28 cellular contexts compared by ENCODE assay signal in the genomic region with DNA sequence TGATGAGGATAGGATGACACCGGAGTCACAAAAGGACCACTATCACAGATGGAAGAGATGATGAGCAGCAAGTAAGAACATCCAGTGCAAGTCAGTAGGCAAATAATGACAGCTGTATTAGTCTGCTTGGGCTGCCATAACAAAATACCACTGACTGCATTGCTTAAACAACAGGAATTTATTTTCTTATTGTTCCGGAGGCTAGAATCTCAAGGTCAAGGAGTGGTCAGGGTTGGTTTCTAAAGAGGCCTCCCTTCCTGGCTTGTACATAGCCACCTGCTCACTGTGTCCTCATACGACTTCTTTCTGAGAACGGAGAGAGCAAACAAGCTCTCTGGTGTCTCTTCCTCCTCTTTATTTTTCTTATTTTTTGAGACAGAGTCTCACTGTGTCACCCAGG.
"Had no signal": no experiment of that assay in that cellular context is flagged by ENCODE, and none has a peak within 500 bp of the region (broad histone marks: within the 10 kb centered on the region; RNA-seq: fewer than 3 reads in every experiment).

No MANE protein-coding gene starts in this region.

- H3K36me3 ChIP-seq: adrenal gland, ascending aorta, breast epithelium, cardiac muscle cell, gastroesophageal sphincter had no signal

- DNase-seq: activated CD4-positive, alpha-beta memory T cell treated with anti-CD3 and anti-CD28 coated beads for 36 hours; activated CD4-positive, alpha-beta T cell treated with anti-CD3 and anti-CD28 coated beads for 36 hours; activated CD4-positive, alpha-beta T cell treated with anti-CD3 and anti-CD28 coated beads, Interleukin-2, amount 10 ng/mL, durations not matched to agents 24 days and 14 days; activated CD4-positive, CD25-positive, alpha-beta regulatory T cell; activated CD4-positive, CD25-positive, alpha-beta regulatory T cell treated with anti-CD3 and anti-CD28 coated beads, Interleukin-2, amount 50 U/mL, for 72 hours; activated CD8-positive, alpha-beta memory T cell treated with anti-CD3 and anti-CD28 coated beads, Interleukin-2, amount 10 ng/mL, durations not matched to agents 7 days and 5 days; activated CD8-positive, alpha-beta memory T cell treated with anti-CD3 and anti-CD28 coated beads, Interleukin-2, amount 50 U/mL, for 4 hours; activated CD8-positive, alpha-beta T cell treated with anti-CD3 and anti-CD28 coated beads, Interleukin-2, amount 10 ng/mL, durations not matched to agents 7 days and 5 days; activated effector memory CD4-positive, alpha-beta T cell treated with anti-CD3 and anti-CD28 coated beads, Interleukin-2, amount 50 U/mL, for 16 hours; activated naive CD4-positive, alpha-beta T cell treated with anti-CD3 and anti-CD28 coated beads for 36 hours; activated naive CD8-positive, alpha-beta T cell treated with anti-CD3 and anti-CD28 coated beads for 36 hours; activated naive CD8-positive, alpha-beta T cell treated with anti-CD3 and anti-CD28 coated beads, Interleukin-2, amount 50 U/mL, for 24 hours; activated T-cell treated with anti-CD3 and anti-CD28 coated beads, Interleukin-2, amount 50 U/mL, for 1 hour; activated T-cell treated with anti-CD3 and anti-CD28 coated beads, Interleukin-2, amount 50 U/mL, for 48 hours; adrenal gland; central memory CD4-positive, alpha-beta T cell; cerebellar nuclear complex; dorsolateral prefrontal cortex; effector memory CD4-positive, alpha-beta T cell; endodermal cell; foreskin melanocyte; T-helper 2 cell had no signal

- H3K9me3 ChIP-seq: ascending aorta, breast epithelium, gastroesophageal sphincter had no signal

- H3K4me3 ChIP-seq: adrenal gland, ascending aorta, breast epithelium, cardiac muscle cell, coronary artery, dorsolateral prefrontal cortex, gastroesophageal sphincter had no signal

- H3K27ac ChIP-seq: adrenal gland, ascending aorta, breast epithelium, cardiac muscle cell, coronary artery, dorsolateral prefrontal cortex, gastroesophageal sphincter had no signal

- H3K27me3 ChIP-seq: adrenal gland, ascending aorta, breast epithelium, cardiac muscle cell, dorsolateral prefrontal cortex, gastroesophageal sphincter had no signal

- ATAC-seq: activated CD4-positive, alpha-beta T cell treated with anti-CD3 and anti-CD28 coated beads for 36 hours; activated CD8-positive, alpha-beta memory T cell treated with anti-CD3 and anti-CD28 coated beads, Interleukin-2, amount 10 ng/mL, durations not matched to agents 7 days and 5 days; activated CD8-positive, alpha-beta T cell treated with anti-CD3 and anti-CD28 coated beads, Interleukin-2, amount 10 ng/mL, durations not matched to agents 7 days and 5 days; activated naive CD8-positive, alpha-beta T cell treated with anti-CD3 and anti-CD28 coated beads, Interleukin-2, amount 50 U/mL, for 24 hours; esophagus mucosa; gastroesophageal sphincter had no signal

- H3K4me1 ChIP-seq: adrenal gland, ascending aorta, breast epithelium had no signal
